Comparison of ENCODE assay signal across 23 cellular contexts in genomic region chr19:34231439-34231838, GRCh38. TPM values are rescaled to one million over a fixed set of nuclear protein-coding genes. Genes with fewer than 3 reads are reported as not detected.
DNase-seq lines count a peak whose midpoint lies in the region; ATAC-seq and TF ChIP-seq lines count a peak whose summit lies in the region.
"Had no signal": no experiment of that assay in that cellular context is flagged by ENCODE, and none has a peak within 500 bp of the region (broad histone marks: within the 10 kb centered on the region; RNA-seq: fewer than 3 reads in every experiment).

No MANE protein-coding gene starts in this region.

- peaks cover 58% of the 10 kb centered on the region for H4K20me1 ChIP-seq in SK-N-SH (ENCODE audit: insufficient read depth)

- peak overlapping the region; percentile 78 for H3K27ac ChIP-seq in epithelial cell of prostate
- H3K27ac ChIP-seq in thoracic aorta = peak overlapping the region; percentile 69 to 87
- H3K27ac ChIP-seq in SK-N-SH (ENCODE audit: low read depth in 2 of 2, low read length in 1 of 2) = peak overlapping the region in 1 of 2 experiments; percentile 88; a peak in 2 of 4 replicates
- H3K27ac ChIP-seq: SK-N-MC had no signal

- H3K4me3 ChIP-seq in thoracic aorta = no peak overlapping the region
- no peak overlapping the region for H3K4me3 ChIP-seq in SK-N-SH (ENCODE audit: low read depth in 2 of 2, low read length in 1 of 2)
- H3K4me3 ChIP-seq: SK-N-MC had no signal

- H3K9me3 Mint-ChIP-seq in activated naive CD4-positive, alpha-beta T cell treated with anti-CD3 and anti-CD28 coated beads, Interleukin-2, amount 50 U/mL, for 72 hours = no peaks in the 10 kb centered on the region
- H3K9me3 Mint-ChIP-seq: activated CD4-positive, alpha-beta T cell treated with anti-CD3 and anti-CD28 coated beads, Interleukin-2, amount 10 ng/mL, durations not matched to agents 24 days and 14 days; activated T-cell treated with anti-CD3 and anti-CD28 coated beads, Interleukin-2, amount 50 U/mL, for 72 hours; CD8-positive, alpha-beta T cell; central memory CD8-positive, alpha-beta T cell; stimulated activated naive CD8-positive, alpha-beta T cell treated with anti-CD3 and anti-CD28 coated beads, Interleukin-15, amount 100 ng/mL, for 72 hours had no signal

- no peak for TF ChIP-seq EP300 in SK-N-SH (IDR thresholded peaks at IDR 0.05; ENCODE audit: borderline replicate concordance in 1 of 2, low read depth in 1 of 2, low read length in 1 of 2)

- no peaks in the 10 kb centered on the region for H3K9me3 ChIP-seq in T-helper 17 cell (ENCODE audit: control insufficient read depth, low read length, poor library complexity, severe bottlenecking)
- no peaks in the 10 kb centered on the region for H3K9me3 ChIP-seq in thoracic aorta
- no peaks in the 10 kb centered on the region for H3K9me3 ChIP-seq in SK-N-SH

- H3K36me3 ChIP-seq in thoracic aorta = peaks cover 5% of the 10 kb centered on the region
- peaks cover 40 to 46% of the 10 kb centered on the region in 2 experiments for H3K36me3 ChIP-seq in SK-N-SH (replicated peaks in 1 of 2; ENCODE audit: control insufficient read depth in 1 of 2, insufficient read depth in 2 of 2, low read length in 1 of 2)

- WGBS in SK-N-SH (ENCODE audit: low lambda C conversion rate) = 99% methylated on average over 3 of the region's 4 CpGs

- peaks cover 11 to 25% of the 10 kb centered on the region in 2 donors for H3K36me3 Mint-ChIP-seq in activated naive CD4-positive, alpha-beta T cell treated with anti-CD3 and anti-CD28 coated beads, Interleukin-2, amount 50 U/mL, for 72 hours
- H3K36me3 Mint-ChIP-seq in T-helper 17 cell (ENCODE audit: low read depth) = peaks cover 9% of the 10 kb centered on the region

- no peak for DNase-seq in activated naive CD4-positive, alpha-beta T cell treated with anti-CD3 and anti-CD28 coated beads, Interleukin-2, amount 50 U/mL, for 72 hours (ENCODE audit: low spot score in 2 of 2)
- DNase-seq in activated naive CD4-positive, alpha-beta T cell (lab: John Stamatoyannopoulos, UW) = no peak
- no peak for DNase-seq in T-helper 17 cell
- DNase-seq in epithelial cell of prostate (ENCODE audit: low read depth, low spot score) = no peak
- DNase-seq in thoracic aorta (ENCODE audit: low spot score) = no peak
- no peak for DNase-seq in globus pallidus (ENCODE audit: low spot score)
- DNase-seq in activated effector memory CD4-positive, alpha-beta T cell treated with anti-CD3 and anti-CD28 coated beads, Interleukin-2, amount 50 U/mL, for 16 hours = no peak
- no peak for DNase-seq in SK-N-SH
- DNase-seq: activated CD4-positive, alpha-beta T cell treated with anti-CD3 and anti-CD28 coated beads, Interleukin-2, amount 10 ng/mL, durations not matched to agents 24 days and 14 days; activated naive CD8-positive, alpha-beta T cell treated with anti-CD3 and anti-CD28 coated beads, Interleukin-2, amount 10 ng/mL, durations not matched to agents 7 days and 5 days; activated T-cell treated with anti-CD3 and anti-CD28 coated beads, Interleukin-2, amount 50 U/mL, for 72 hours; CD8-positive, alpha-beta T cell; glutamatergic neuron; kidney; naive thymus-derived CD4-positive, alpha-beta T cell; NCI-H1105; NCI-H1930; NCI-H774; RPMI8226; stimulated activated naive CD8-positive, alpha-beta T cell treated with anti-CD3 and anti-CD28 coated beads, Interleukin-15, amount 100 ng/mL, for 72 hours; trophoblast cell had no signal

- no peak overlapping the region for H2AFZ ChIP-seq in SK-N-SH (ENCODE audit: low read depth)

- peaks cover 21% of the 10 kb centered on the region for H3K4me1 Mint-ChIP-seq in T-helper 17 cell

- H3K9ac ChIP-seq in SK-N-SH = no peak overlapping the region

- H3F3A ChIP-seq in SK-N-SH (replicated peaks; ENCODE audit: insufficient read depth) = peaks cover 50% of the 10 kb centered on the region

- TF ChIP-seq CTCF in thoracic aorta (IDR thresholded peaks at IDR 0.05) (no peak), SK-N-SH (IDR thresholded peaks at IDR 0.05) (no peak)

- H3K27me3 ChIP-seq in thoracic aorta (replicated peaks; ENCODE audit: insufficient read depth) = no peaks in the 10 kb centered on the region
- no peaks in the 10 kb centered on the region for H3K27me3 ChIP-seq in SK-N-SH (ENCODE audit: insufficient read depth)

- TF ChIP-seq RAD21 in SK-N-SH (IDR thresholded peaks at IDR 0.05; ENCODE audit: low read length) = no peak

- H3K4me1 ChIP-seq in thoracic aorta (ENCODE audit: control insufficient read depth in 1 of 2, low read depth in 2 of 2) = peaks cover 17 to 35% of the 10 kb centered on the region in 2 donors
- H3K4me1 ChIP-seq in SK-N-SH (ENCODE audit: control insufficient read depth in 1 of 2, insufficient read depth in 2 of 2, low read depth in 1 of 2, low read length in 1 of 2) = peaks cover 4 to 16% of the 10 kb centered on the region in 2 experiments; a peak in 2 of 4 replicates

- H3K27ac Mint-ChIP-seq in activated naive CD4-positive, alpha-beta T cell treated with anti-CD3 and anti-CD28 coated beads, Interleukin-2, amount 50 U/mL, for 72 hours = peak overlapping the region; percentile 10 to 21
- peak overlapping the region; percentile 62 for H3K27ac Mint-ChIP-seq in T-helper 17 cell
- H3K27ac Mint-ChIP-seq: activated naive CD8-positive, alpha-beta T cell treated with anti-CD3 and anti-CD28 coated beads, Interleukin-2, amount 10 ng/mL, durations not matched to agents 7 days and 5 days; stimulated activated naive CD8-positive, alpha-beta T cell treated with anti-CD3 and anti-CD28 coated beads, Interleukin-15, amount 100 ng/mL, for 72 hours had no signal

- no peaks in the 10 kb centered on the region for H3K27me3 Mint-ChIP-seq in T-helper 17 cell
- H3K27me3 Mint-ChIP-seq: activated CD4-positive, alpha-beta T cell treated with anti-CD3 and anti-CD28 coated beads, Interleukin-2, amount 10 ng/mL, durations not matched to agents 24 days and 14 days; activated naive CD8-positive, alpha-beta T cell treated with anti-CD3 and anti-CD28 coated beads, Interleukin-2, amount 10 ng/mL, durations not matched to agents 7 days and 5 days; central memory CD8-positive, alpha-beta T cell; naive thymus-derived CD4-positive, alpha-beta T cell; stimulated activated naive CD8-positive, alpha-beta T cell treated with anti-CD3 and anti-CD28 coated beads, Interleukin-15, amount 100 ng/mL, for 72 hours had no signal

- POLR2A ChIA-PET in SK-N-SH (lab: Yijun Ruan, JAX) = no interaction called here

- CTCF ChIA-PET in SK-N-SH (lab: Yijun Ruan, JAX) = interaction anchor here (2.9 kb wide), 1 partner anchor 11 kb away, joined by 17 read pairs; no protein-coding TSS in a partner anchor

- ATAC-seq in activated naive CD4-positive, alpha-beta T cell treated with anti-CD3 and anti-CD28 coated beads, Interleukin-2, amount 50 U/mL, for 72 hours = no peak
- ATAC-seq in T-helper 17 cell (no peak), thoracic aorta (ENCODE audit: insufficient number of reproducible peaks, low FRiP score, low read depth) (no peak)
- ATAC-seq: activated T-cell treated with anti-CD3 and anti-CD28 coated beads, Interleukin-2, amount 50 U/mL, for 72 hours; CD8-positive, alpha-beta T cell; naive thymus-derived CD4-positive, alpha-beta T cell; stimulated activated naive CD8-positive, alpha-beta T cell treated with anti-CD3 and anti-CD28 coated beads, Interleukin-15, amount 100 ng/mL, for 72 hours had no signal

- H3K4me3 Mint-ChIP-seq in T-helper 17 cell = peak overlapping the region; percentile 19
- H3K4me3 Mint-ChIP-seq: activated CD4-positive, alpha-beta T cell treated with anti-CD3 and anti-CD28 coated beads, Interleukin-2, amount 10 ng/mL, durations not matched to agents 24 days and 14 days; CD8-positive, alpha-beta T cell; central memory CD8-positive, alpha-beta T cell had no signal

- H3K79me2 ChIP-seq in SK-N-SH (ENCODE audit: insufficient read depth) = peaks cover 9% of the 10 kb centered on the region

- no peaks in the 10 kb centered on the region for H3K9me2 ChIP-seq in SK-N-SH

- no peak overlapping the region for H3K4me2 ChIP-seq in SK-N-SH

TF ChIP-seq in SK-N-SH, 30 proteins besides CTCF, POLR2A, EP300 and RAD21 (continues in another document):
- TF ChIP-seq FOSL2 (IDR thresholded peaks at IDR 0.05; ENCODE audit: borderline replicate concordance, low read depth) = no peak
- TF ChIP-seq TAF1 (IDR thresholded peaks at IDR 0.05; ENCODE audit: borderline replicate concordance, low read depth, low read length) = no peak
- no peak for TF ChIP-seq EZH2phosphoT487 (IDR thresholded peaks at IDR 0.05; ENCODE audit: borderline replicate concordance, low read depth)
- no peak for TF ChIP-seq CHD2 (IDR thresholded peaks at IDR 0.05; ENCODE audit: low read length, partially characterized antibody)
- TF ChIP-seq NRF1 (IDR thresholded peaks at IDR 0.05; ENCODE audit: low read depth, low read length) = no peak
- TF ChIP-seq RFX5 (IDR thresholded peaks at IDR 0.05; ENCODE audit: low read length) = no peak
- TF ChIP-seq YY1 (IDR thresholded peaks at IDR 0.05; ENCODE audit: low read depth) = no peak
- TF ChIP-seq RXRA (IDR thresholded peaks at IDR 0.05; ENCODE audit: borderline replicate concordance, low read depth) = no peak
- TF ChIP-seq USF1 (IDR thresholded peaks at IDR 0.05; ENCODE audit: borderline replicate concordance, low read depth) = no peak
- no peak for TF ChIP-seq GABPA (IDR thresholded peaks at IDR 0.05; ENCODE audit: low read depth)
- no peak for TF ChIP-seq ELF1 (IDR thresholded peaks at IDR 0.05)

RNA-seq across cellular contexts. Expression of gene GARRE1, which starts 22.9 kb away (rescaled TPM):
- total RNA-seq in activated naive CD4-positive, alpha-beta T cell treated with anti-CD3 and anti-CD28 coated beads, Interleukin-2, amount 50 U/mL, for 72 hours = 10 to 100 TPM; 11.7 to 15.0 TPM
- 10 to 100 TPM; 34.4 to 43.6 TPM for total RNA-seq in T-helper 17 cell
- total RNA-seq in thoracic aorta = 10 to 100 TPM; 31.4 to 37.5 TPM
- polyA plus RNA-seq in SK-N-SH (2012; rRNA removed) = 9.7 and 10.9 TPM in 2 replicates
- polyA plus RNA-seq in SK-N-SH (2012; cell fraction: cytosol; rRNA removed) = 6.3 and 7.8 TPM in 2 replicates
- polyA plus RNA-seq in SK-N-SH (2012; cell fraction: nucleus; rRNA removed) = 13.0 and 15.5 TPM in 2 replicates

RNA-seq across cellular contexts. Expression of gene LSM14A, which starts 59.1 kb away (rescaled TPM):
- 100 to 1,000 TPM in 1 of 2 donors, 10 to 100 TPM in 1; 77.3 to 101 TPM for total RNA-seq in activated naive CD4-positive, alpha-beta T cell treated with anti-CD3 and anti-CD28 coated beads, Interleukin-2, amount 50 U/mL, for 72 hours
- total RNA-seq in T-helper 17 cell = 100 to 1,000 TPM; 150 to 177 TPM
- total RNA-seq in thoracic aorta = 100 to 1,000 TPM in 1 of 2 donors, 10 to 100 TPM in 1; 79.1 to 133 TPM
- 79.0 and 87.7 TPM in 2 replicates for polyA plus RNA-seq in SK-N-SH (2012; rRNA removed)
- polyA plus RNA-seq in SK-N-SH (2012; cell fraction: cytosol; rRNA removed) = 85.1 and 96.5 TPM in 2 replicates
- 44.3 and 50.3 TPM in 2 replicates for polyA plus RNA-seq in SK-N-SH (2012; cell fraction: nucleus; rRNA removed)
